23 cellular contexts compared by ENCODE assay signal in genomic region chr3:179610066-179610465, GRCh38. TPM values are rescaled to one million over a fixed set of nuclear protein-coding genes. Genes with fewer than 3 reads are reported as not detected.
DNase-seq lines count a peak whose midpoint lies in the region; ATAC-seq and TF ChIP-seq lines count a peak whose summit lies in the region.
"Had no signal": no experiment of that assay in that cellular context is flagged by ENCODE, and none has a peak within 500 bp of the region (broad histone marks: within the 10 kb centered on the region; RNA-seq: fewer than 3 reads in every experiment).

No MANE protein-coding gene starts in this region.

- peak overlapping the region; percentile 85 to 87 for H3K27ac Mint-ChIP-seq in natural killer cell treated with Interleukin-12 subunit alpha and Interleukin-12 subunit beta and Interleukin-15 and Interleukin-18, amount 100 ng/mL, for 72 hours
- H3K27ac Mint-ChIP-seq in natural killer cell: no peak overlapping the region
- peak overlapping the region; percentile 97 for H3K27ac Mint-ChIP-seq in activated T-helper 2 cell treated with anti-CD3 and anti-CD28 coated beads, Interferon-gamma antibody, Interleukin-2, Interleukin-4, amounts not matched to agents 10 μg/mL and 5 μg/mL and 100 μg/mL, durations not matched to agents 14 hours and 24 hours and 36 hours
- H3K27ac Mint-ChIP-seq in stimulated activated naive B cell treated with anti-CD40 and anti-IgM and Interleukin-4, amounts not matched to agents 10 μg/mL and 1 μg/mL and 100 μg/mL, for 72 hours: peak overlapping the region; percentile 14
- H3K27ac Mint-ChIP-seq: neural progenitor cell had no signal

- intact Hi-C loops in natural killer cell (cut with micrococcal nuclease): no loop called here
- intact Hi-C loops in activated T-helper 2 cell treated with anti-CD3 and anti-CD28 coated beads, Interferon-gamma antibody, Interleukin-2, Interleukin-4, amounts not matched to agents 10 μg/mL and 5 μg/mL and 100 μg/mL, durations not matched to agents 14 hours and 24 hours and 36 hours (cut with micrococcal nuclease): no loop called here

- H3K36me3 Mint-ChIP-seq in natural killer cell treated with Interleukin-12 subunit alpha and Interleukin-12 subunit beta and Interleukin-15 and Interleukin-18, amount 100 ng/mL, for 72 hours: peaks cover 9% of the 10 kb centered on the region
- H3K36me3 Mint-ChIP-seq in natural killer cell: peaks cover under 1% of the 10 kb centered on the region
- peaks cover 32% of the 10 kb centered on the region for H3K36me3 Mint-ChIP-seq in activated T-helper 2 cell treated with anti-CD3 and anti-CD28 coated beads, Interferon-gamma antibody, Interleukin-2, Interleukin-4, amounts not matched to agents 10 μg/mL and 5 μg/mL and 100 μg/mL, durations not matched to agents 14 hours and 24 hours and 36 hours (ENCODE audit: low read depth)
- H3K36me3 Mint-ChIP-seq in stimulated activated naive B cell treated with anti-CD40 and anti-IgM and Interleukin-4, amounts not matched to agents 10 μg/mL and 1 μg/mL and 100 μg/mL, for 72 hours: peaks cover 16 to 28% of the 10 kb centered on the region in 2 donors

- H3K27me3 Mint-ChIP-seq in natural killer cell treated with Interleukin-12 subunit alpha and Interleukin-12 subunit beta and Interleukin-15 and Interleukin-18, amount 100 ng/mL, for 72 hours: no peaks in the 10 kb centered on the region
- H3K27me3 Mint-ChIP-seq in natural killer cell (ENCODE audit: low read depth in 2 of 2): no peaks in the 10 kb centered on the region
- H3K27me3 Mint-ChIP-seq in activated T-helper 2 cell treated with anti-CD3 and anti-CD28 coated beads, Interferon-gamma antibody, Interleukin-2, Interleukin-4, amounts not matched to agents 10 μg/mL and 5 μg/mL and 100 μg/mL, durations not matched to agents 14 hours and 24 hours and 36 hours (ENCODE audit: low read depth): no peaks in the 10 kb centered on the region
- no peaks in the 10 kb centered on the region for H3K27me3 Mint-ChIP-seq in stimulated activated naive B cell treated with anti-CD40 and anti-IgM and Interleukin-4, amounts not matched to agents 10 μg/mL and 1 μg/mL and 100 μg/mL, for 72 hours
- H3K27me3 Mint-ChIP-seq: memory B cell had no signal

- H3K4me3 Mint-ChIP-seq in natural killer cell treated with Interleukin-12 subunit alpha and Interleukin-12 subunit beta and Interleukin-15 and Interleukin-18, amount 100 ng/mL, for 72 hours: no peak overlapping the region
- H3K4me3 Mint-ChIP-seq in natural killer cell: no peak overlapping the region
- H3K4me3 Mint-ChIP-seq in activated T-helper 2 cell treated with anti-CD3 and anti-CD28 coated beads, Interferon-gamma antibody, Interleukin-2, Interleukin-4, amounts not matched to agents 10 μg/mL and 5 μg/mL and 100 μg/mL, durations not matched to agents 14 hours and 24 hours and 36 hours (ENCODE audit: low read depth): no peak overlapping the region
- H3K4me3 Mint-ChIP-seq in stimulated activated naive B cell treated with anti-CD40 and anti-IgM and Interleukin-4, amounts not matched to agents 10 μg/mL and 1 μg/mL and 100 μg/mL, for 72 hours: no peak overlapping the region
- H3K4me3 Mint-ChIP-seq: memory B cell, neural progenitor cell had no signal

- H3K9me3 Mint-ChIP-seq in natural killer cell treated with Interleukin-12 subunit alpha and Interleukin-12 subunit beta and Interleukin-15 and Interleukin-18, amount 100 ng/mL, for 72 hours: no peaks in the 10 kb centered on the region
- H3K9me3 Mint-ChIP-seq in natural killer cell: no peaks in the 10 kb centered on the region
- H3K9me3 Mint-ChIP-seq in activated T-helper 2 cell treated with anti-CD3 and anti-CD28 coated beads, Interferon-gamma antibody, Interleukin-2, Interleukin-4, amounts not matched to agents 10 μg/mL and 5 μg/mL and 100 μg/mL, durations not matched to agents 14 hours and 24 hours and 36 hours: no peaks in the 10 kb centered on the region
- no peaks in the 10 kb centered on the region for H3K9me3 Mint-ChIP-seq in stimulated activated naive B cell treated with anti-CD40 and anti-IgM and Interleukin-4, amounts not matched to agents 10 μg/mL and 1 μg/mL and 100 μg/mL, for 72 hours
- H3K9me3 Mint-ChIP-seq: memory B cell, neural progenitor cell had no signal

- ATAC-seq in natural killer cell treated with Interleukin-12 subunit alpha and Interleukin-12 subunit beta and Interleukin-15 and Interleukin-18, amount 100 ng/mL, for 72 hours: no peak
- ATAC-seq in natural killer cell: no peak
- ATAC-seq in stimulated activated naive B cell treated with anti-CD40 and anti-IgM and Interleukin-4, amounts not matched to agents 10 μg/mL and 1 μg/mL and 100 μg/mL, for 72 hours (replicated peaks): no peak
- ATAC-seq: body of pancreas, left lobe of liver, pancreas, upper lobe of right lung had no signal

- TF ChIP-seq CTCF in natural killer cell (IDR thresholded peaks at IDR 0.05): no peak

- H3K4me1 Mint-ChIP-seq in natural killer cell treated with Interleukin-12 subunit alpha and Interleukin-12 subunit beta and Interleukin-15 and Interleukin-18, amount 100 ng/mL, for 72 hours (ENCODE audit: low read depth in 2 of 2): peaks cover 27 to 39% of the 10 kb centered on the region in 2 donors
- H3K4me1 Mint-ChIP-seq in natural killer cell: peaks cover 14 to 23% of the 10 kb centered on the region in 2 donors
- peaks cover 45% of the 10 kb centered on the region for H3K4me1 Mint-ChIP-seq in activated T-helper 2 cell treated with anti-CD3 and anti-CD28 coated beads, Interferon-gamma antibody, Interleukin-2, Interleukin-4, amounts not matched to agents 10 μg/mL and 5 μg/mL and 100 μg/mL, durations not matched to agents 14 hours and 24 hours and 36 hours (ENCODE audit: low read depth)
- H3K4me1 Mint-ChIP-seq in stimulated activated naive B cell treated with anti-CD40 and anti-IgM and Interleukin-4, amounts not matched to agents 10 μg/mL and 1 μg/mL and 100 μg/mL, for 72 hours: peaks cover 40 to 69% of the 10 kb centered on the region in 2 donors

- no peak for DNase-seq in natural killer cell treated with Interleukin-12 subunit alpha and Interleukin-12 subunit beta and Interleukin-15 and Interleukin-18, amount 100 ng/mL, for 72 hours (ENCODE audit: low spot score)
- no peak for DNase-seq in natural killer cell
- no peak for DNase-seq in activated T-helper 2 cell treated with anti-CD3 and anti-CD28 coated beads, Interferon-gamma antibody, Interleukin-2, Interleukin-4, amounts not matched to agents 10 μg/mL and 5 μg/mL and 100 μg/mL, durations not matched to agents 14 hours and 24 hours and 36 hours (ENCODE audit: low spot score)
- no peak for DNase-seq in stimulated activated naive B cell treated with anti-CD40 and anti-IgM and Interleukin-4, amounts not matched to agents 10 μg/mL and 1 μg/mL and 100 μg/mL, for 72 hours
- no peak for DNase-seq in DMS114 treated with DMSO at 0.1 percent for 48 hours (lab: John Stamatoyannopoulos, UW; ENCODE audit: unreplicated experiment)
- DNase-seq: activated gamma-delta T cell treated with Interleukin-2 at 50 U/mL for 16 hours; adrenal gland; body of pancreas; dermis blood vessel endothelial cell; foreskin fibroblast; IMR-90; NCI-H146; NCI-H748 treated with DMSO at 0.1 percent for 48 hours; pancreas; Peyer's patch; SHP77; stimulated activated CD4-positive, alpha-beta T cell treated with anti-CD3 and anti-CD28 coated beads, Interleukin-15, amount 100 ng/mL, for 24 hours; stimulated activated CD4-positive, alpha-beta T cell treated with anti-CD3 and anti-CD28 coated beads, Interleukin-4, amount 100 ng/mL, for 4 hours; T-helper 9 cell; upper lobe of right lung had no signal

RNA-seq across cellular contexts. Expression of gene NDUFB5, which starts 5.5 kb away (rescaled TPM):
- 10 to 100 TPM; 63.7 to 69.3 TPM for total RNA-seq in natural killer cell treated with Interleukin-12 subunit alpha and Interleukin-12 subunit beta and Interleukin-15 and Interleukin-18, amount 100 ng/mL, for 72 hours
- total RNA-seq in natural killer cell: 10 to 100 TPM; 19.0 to 25.4 (median 23.9) TPM
- total RNA-seq in activated T-helper 2 cell treated with anti-CD3 and anti-CD28 coated beads, Interferon-gamma antibody, Interleukin-2, Interleukin-4, amounts not matched to agents 10 μg/mL and 5 μg/mL and 100 μg/mL, durations not matched to agents 14 hours and 24 hours and 36 hours: 90.3 and 91.6 TPM in 2 replicates

RNA-seq across cellular contexts. Expression of gene MRPL47, which starts 5.6 kb away (rescaled TPM):
- 10 to 100 TPM; 38.8 to 42.7 TPM for total RNA-seq in natural killer cell treated with Interleukin-12 subunit alpha and Interleukin-12 subunit beta and Interleukin-15 and Interleukin-18, amount 100 ng/mL, for 72 hours
- total RNA-seq in natural killer cell: 10 to 100 TPM; 23.2 to 30.8 (median 25.5) TPM
- 61.2 and 64.4 TPM in 2 replicates for total RNA-seq in activated T-helper 2 cell treated with anti-CD3 and anti-CD28 coated beads, Interferon-gamma antibody, Interleukin-2, Interleukin-4, amounts not matched to agents 10 μg/mL and 5 μg/mL and 100 μg/mL, durations not matched to agents 14 hours and 24 hours and 36 hours

RNA-seq across cellular contexts. Expression of gene USP13, which starts 42.8 kb away (rescaled TPM):
- 10 to 100 TPM in 1 of 2 donors, 1 to 10 TPM in 1; 6.6 to 14.0 TPM for total RNA-seq in natural killer cell treated with Interleukin-12 subunit alpha and Interleukin-12 subunit beta and Interleukin-15 and Interleukin-18, amount 100 ng/mL, for 72 hours
- total RNA-seq in natural killer cell: 1 to 10 TPM; 2.4 to 5.6 (median 3.0) TPM
- 16.4 and 17.0 TPM in 2 replicates for total RNA-seq in activated T-helper 2 cell treated with anti-CD3 and anti-CD28 coated beads, Interferon-gamma antibody, Interleukin-2, Interleukin-4, amounts not matched to agents 10 μg/mL and 5 μg/mL and 100 μg/mL, durations not matched to agents 14 hours and 24 hours and 36 hours

RNA-seq across cellular contexts. Expression of gene ACTL6A, which starts 47.3 kb away (rescaled TPM):
- total RNA-seq in natural killer cell treated with Interleukin-12 subunit alpha and Interleukin-12 subunit beta and Interleukin-15 and Interleukin-18, amount 100 ng/mL, for 72 hours: 10 to 100 TPM; 67.6 to 71.0 TPM
- total RNA-seq in natural killer cell: 10 to 100 TPM; 23.1 to 29.9 (median 24.1) TPM
- total RNA-seq in activated T-helper 2 cell treated with anti-CD3 and anti-CD28 coated beads, Interferon-gamma antibody, Interleukin-2, Interleukin-4, amounts not matched to agents 10 μg/mL and 5 μg/mL and 100 μg/mL, durations not matched to agents 14 hours and 24 hours and 36 hours: 114 and 121 TPM in 2 replicates

Comparison
In these comparisons a context has a peak if more than half of its experiments do, and no peak if none do; other contexts are left out.
1. H3K27ac Mint-ChIP-seq: peak in natural killer cell treated with Interleukin-12 subunit alpha and Interleukin-12 subunit beta and Interleukin-15 and Interleukin-18, amount 100 ng/mL, for 72 hours (2 of 2), activated T-helper 2 cell treated with anti-CD3 and anti-CD28 coated beads, Interferon-gamma antibody, Interleukin-2, Interleukin-4, amounts not matched to agents 10 μg/mL and 5 μg/mL and 100 μg/mL, durations not matched to agents 14 hours and 24 hours and 36 hours (single experiment) and stimulated activated naive B cell treated with anti-CD40 and anti-IgM and Interleukin-4, amounts not matched to agents 10 μg/mL and 1 μg/mL and 100 μg/mL, for 72 hours (single experiment); none in natural killer cell (0 of 2).